ENCODE assay signal across 22 cellular contexts in genomic region chr14:82889701-82890100, GRCh38.
A peak's percentile ranks its signal among the peaks of the same experiment; 100 is the strongest.
DNase-seq lines count a peak whose midpoint lies in the region; ATAC-seq, FAIRE-seq and TF ChIP-seq lines count a peak whose summit lies in the region.
"Had no signal": no experiment of that assay in that cellular context is flagged by ENCODE, and none has a peak within 500 bp of the region (broad histone marks: within the 10 kb centered on the region; RNA-seq: fewer than 3 reads in every experiment).

No MANE protein-coding gene starts in this region.

- H3K9ac ChIP-seq in K562 (ENCODE audit: insufficient read depth in 1 of 2, low read depth in 2 of 2, low read length in 2 of 2): no peak overlapping the region

- peak; percentile 23 for TF ChIP-seq CTCF in natural killer cell (IDR thresholded peaks at IDR 0.05)
- peak; percentile 19 for TF ChIP-seq CTCF in CD8-positive, alpha-beta T cell (IDR thresholded peaks at IDR 0.05)
- no peak for TF ChIP-seq CTCF in K562 (IDR thresholded peaks at IDR 0.05 in 2 of 3, conservative IDR thresholded peaks at IDR 0.05 in 1 of 3; ENCODE audit: insufficient read depth in 2 of 3, low read depth in 1 of 3, low read length in 3 of 3)

- DNase-seq in natural killer cell: no peak
- DNase-seq in natural killer cell treated with Interleukin-12 subunit alpha and Interleukin-12 subunit beta and Interleukin-15 and Interleukin-18, amount 100 ng/mL, for 72 hours (ENCODE audit: low spot score): no peak
- no peak for DNase-seq in CD8-positive, alpha-beta T cell
- no peak for DNase-seq in K562 (ENCODE audit: extremely low read depth in 1 of 4, low spot score in 3 of 4)
- DNase-seq in NCI-H345 (lab: John Stamatoyannopoulos, UW): no peak
- no peak for DNase-seq in SW 1271 (lab: John Stamatoyannopoulos, UW)
- no peak for DNase-seq in germinal center (ENCODE audit: low spot score)
- DNase-seq: 8988T; ACHN; AML-193; C1 segment of cervical spinal cord; Calu3; CD4-positive, CD25-positive, alpha-beta regulatory T cell; COR-L47; DMS79 treated with DMSO at 0.1 percent for 48 hours; GF-D8; GOT3 had no signal

- no peaks in the 10 kb centered on the region for H3K4me1 ChIP-seq in CD8-positive, alpha-beta T cell (ENCODE audit: insufficient read depth, low read length)
- no peaks in the 10 kb centered on the region for H3K4me1 ChIP-seq in K562 (replicated peaks in 1 of 2; ENCODE audit: control insufficient read depth in 2 of 2, insufficient read depth in 2 of 2, low read length in 2 of 2)
- H3K4me1 ChIP-seq: A549, HAP-1 had no signal

- no peaks in the 10 kb centered on the region for H3K79me2 ChIP-seq in K562 (ENCODE audit: control insufficient read depth, insufficient read depth, low read length)

- no peak for FAIRE-seq in K562 (lab: Jason Lieb, UNC)
- FAIRE-seq: A549, GM12891, GM18507, H54 had no signal

- H3K4me2 ChIP-seq in K562 (ENCODE audit: insufficient read depth, low read length): no peak overlapping the region
- H3K4me2 ChIP-seq: A549 had no signal

- no peaks in the 10 kb centered on the region for H3K36me3 Mint-ChIP-seq in natural killer cell
- peaks cover 16% of the 10 kb centered on the region for H3K36me3 Mint-ChIP-seq in natural killer cell treated with Interleukin-12 subunit alpha and Interleukin-12 subunit beta and Interleukin-15 and Interleukin-18, amount 100 ng/mL, for 72 hours
- H3K36me3 Mint-ChIP-seq in CD8-positive, alpha-beta T cell: no peaks in the 10 kb centered on the region
- H3K36me3 Mint-ChIP-seq: CD4-positive, CD25-positive, alpha-beta regulatory T cell had no signal

- no peaks in the 10 kb centered on the region for H3K27me3 ChIP-seq in CD8-positive, alpha-beta T cell (ENCODE audit: insufficient read depth, low read length)
- no peaks in the 10 kb centered on the region for H3K27me3 ChIP-seq in K562 (ENCODE audit: control insufficient read depth in 2 of 2, insufficient read depth in 2 of 2, low read length in 2 of 2)

- no peaks in the 10 kb centered on the region for H3K27me3 Mint-ChIP-seq in natural killer cell (ENCODE audit: low read depth in 2 of 2)
- H3K27me3 Mint-ChIP-seq in natural killer cell treated with Interleukin-12 subunit alpha and Interleukin-12 subunit beta and Interleukin-15 and Interleukin-18, amount 100 ng/mL, for 72 hours: no peaks in the 10 kb centered on the region
- no peaks in the 10 kb centered on the region for H3K27me3 Mint-ChIP-seq in CD8-positive, alpha-beta T cell (ENCODE audit: low read depth)
- H3K27me3 Mint-ChIP-seq: CD4-positive, CD25-positive, alpha-beta regulatory T cell had no signal

- H3K4me3 ChIP-seq in CD8-positive, alpha-beta T cell (ENCODE audit: low read depth, low read length): no peak overlapping the region
- H3K4me3 ChIP-seq in K562: no peak overlapping the region
- H3K4me3 ChIP-seq: A549, HAP-1 had no signal

- no peak overlapping the region for H3K27ac Mint-ChIP-seq in natural killer cell
- H3K27ac Mint-ChIP-seq in natural killer cell treated with Interleukin-12 subunit alpha and Interleukin-12 subunit beta and Interleukin-15 and Interleukin-18, amount 100 ng/mL, for 72 hours: no peak overlapping the region
- H3K27ac Mint-ChIP-seq in CD8-positive, alpha-beta T cell: no peak overlapping the region

- POLR2A ChIA-PET in CD8-positive, alpha-beta T cell (lab: Charles Lee): no interaction called here
- POLR2A ChIA-PET in K562 (lab: Yijun Ruan, JAX): no interaction called here

- ATAC-seq in natural killer cell (no peak), K562 (no peak)
- ATAC-seq in natural killer cell treated with Interleukin-12 subunit alpha and Interleukin-12 subunit beta and Interleukin-15 and Interleukin-18, amount 100 ng/mL, for 72 hours: no peak
- no peak for ATAC-seq in CD8-positive, alpha-beta T cell
- ATAC-seq: A549 had no signal

- H3K9me3 ChIP-seq in CD8-positive, alpha-beta T cell (ENCODE audit: low read length): no peaks in the 10 kb centered on the region
- no peaks in the 10 kb centered on the region for H3K9me3 ChIP-seq in K562 (replicated peaks; ENCODE audit: control insufficient read depth, insufficient read depth, low read depth, low read length)
- H3K9me3 ChIP-seq: A549, HAP-1 had no signal

- BruUV-seq in K562 (replicated peaks; lab: Mats Ljungman, UMichigan): no TSS peak

- TF ChIP-seq POLR2A in K562 (conservative IDR thresholded peaks at IDR 0.05): no peak

- no peak overlapping the region for H3K27ac ChIP-seq in CD8-positive, alpha-beta T cell (ENCODE audit: low read depth, low read length)
- H3K27ac ChIP-seq in K562 (ENCODE audit: extremely low read depth, low read depth, low read length): no peak overlapping the region
- H3K27ac ChIP-seq: A549 had no signal

- H2AFZ ChIP-seq in K562 (ENCODE audit: low read depth, low read length): no peak overlapping the region

- H3K9me1 ChIP-seq in K562 (ENCODE audit: control insufficient read depth, insufficient read depth, low read length): no peaks in the 10 kb centered on the region

- H3K4me3 Mint-ChIP-seq in natural killer cell: no peak overlapping the region
- no peak overlapping the region for H3K4me3 Mint-ChIP-seq in natural killer cell treated with Interleukin-12 subunit alpha and Interleukin-12 subunit beta and Interleukin-15 and Interleukin-18, amount 100 ng/mL, for 72 hours
- no peak overlapping the region for H3K4me3 Mint-ChIP-seq in CD8-positive, alpha-beta T cell
- H3K4me3 Mint-ChIP-seq: CD4-positive, CD25-positive, alpha-beta regulatory T cell had no signal

- intact Hi-C loops in natural killer cell (cut with micrococcal nuclease) (no loop called here), K562 (cut with micrococcal nuclease) (no loop called here)
- intact Hi-C loops in CD8-positive, alpha-beta T cell (cut with DNase I, micrococcal nuclease): no loop called here

- CTCF ChIA-PET in CD8-positive, alpha-beta T cell (lab: Charles Lee): no interaction called here
- CTCF ChIA-PET in K562 (lab: Yijun Ruan, JAX; ENCODE audit: low intra/inter-chr PET ratio): no interaction called here

- in situ Hi-C loops in K562 (cut with MboI): no loop called here

- no peak for TF ChIP-seq RAD21 in K562 (CRISPR knock-in tag; conservative IDR thresholded peaks at IDR 0.05 in 1 of 2, IDR thresholded peaks at IDR 0.05 in 1 of 2)

- no peaks in the 10 kb centered on the region for H3K4me1 Mint-ChIP-seq in natural killer cell
- H3K4me1 Mint-ChIP-seq in natural killer cell treated with Interleukin-12 subunit alpha and Interleukin-12 subunit beta and Interleukin-15 and Interleukin-18, amount 100 ng/mL, for 72 hours (ENCODE audit: low read depth in 2 of 2): no peaks in the 10 kb centered on the region
- no peaks in the 10 kb centered on the region for H3K4me1 Mint-ChIP-seq in CD8-positive, alpha-beta T cell (ENCODE audit: low read depth)
- H3K4me1 Mint-ChIP-seq: CD4-positive, CD25-positive, alpha-beta regulatory T cell had no signal

- H4K20me1 ChIP-seq in K562 (replicated peaks; ENCODE audit: control insufficient read depth, insufficient read depth, low read length): no peaks in the 10 kb centered on the region

- no peaks in the 10 kb centered on the region for H3K36me3 ChIP-seq in CD8-positive, alpha-beta T cell (ENCODE audit: insufficient read depth, low read length)
- H3K36me3 ChIP-seq in K562 (ENCODE audit: control insufficient read depth, insufficient read depth, low read length): no peaks in the 10 kb centered on the region
- H3K36me3 ChIP-seq: HAP-1 had no signal

- H3K9me3 Mint-ChIP-seq in natural killer cell: peaks cover 11 to 27% of the 10 kb centered on the region in 2 donors
- peaks cover 20% of the 10 kb centered on the region for H3K9me3 Mint-ChIP-seq in natural killer cell treated with Interleukin-12 subunit alpha and Interleukin-12 subunit beta and Interleukin-15 and Interleukin-18, amount 100 ng/mL, for 72 hours
- H3K9me3 Mint-ChIP-seq in CD8-positive, alpha-beta T cell: peaks cover 22% of the 10 kb centered on the region

- TF ChIP-seq EP300 in K562 (IDR thresholded peaks at IDR 0.05; ENCODE audit: low read length): no peak

TF ChIP-seq in K562, 482 proteins besides CTCF, POLR2A, EP300 and RAD21:
- TF ChIP-seq YBX1 (IDR thresholded peaks at IDR 0.05) (no peak), ZNF512 (tag; IDR thresholded peaks at IDR 0.05) (peak; percentile 48; the same call in 1 of the 2 replicates)

Comparison
In these comparisons a context has a peak if more than half of its experiments do, and no peak if none do; other contexts are left out.
1. CTCF ChIP-seq: peak in natural killer cell (single experiment) and CD8-positive, alpha-beta T cell (single experiment); none in K562 (0 of 3).